27 cellular contexts compared by ENCODE assay signal in genomic region chr9:35158501-35159280, GRCh38. TPM values are rescaled to one million over a fixed set of nuclear protein-coding genes. Genes with fewer than 3 reads are reported as not detected.
A peak's percentile ranks its signal among the peaks of the same experiment; 100 is the strongest.
DNase-seq lines count a peak whose midpoint lies in the region; ATAC-seq and TF ChIP-seq lines count a peak whose summit lies in the region.
"Had no signal": no experiment of that assay in that cellular context is flagged by ENCODE, and none has a peak within 500 bp of the region (broad histone marks: within the 10 kb centered on the region; RNA-seq: fewer than 3 reads in every experiment).

No MANE protein-coding gene starts in this region.

- TF ChIP-seq CTCF in CD8-positive, alpha-beta T cell (IDR thresholded peaks at IDR 0.05): no peak
- TF ChIP-seq CTCF in WTC11 (IDR thresholded peaks at IDR 0.05): no peak

- no peak overlapping the region for H3K27ac ChIP-seq in CD8-positive, alpha-beta T cell (ENCODE audit: low read depth, low read length)
- H3K27ac ChIP-seq: cardiac muscle cell, SJSA1, skin epidermis, thoracic aorta, vagina, WERI-Rb-1 had no signal

- DNase-seq in CD8-positive, alpha-beta T cell: no peak
- DNase-seq in WTC11 (ENCODE audit: low spot score) (no peak), SKM-1 (lab: John Stamatoyannopoulos, UW; ENCODE audit: unreplicated experiment) (no peak)
- DNase-seq: activated CD4-positive, alpha-beta memory T cell treated with anti-CD3 and anti-CD28 coated beads, Interleukin-2, amount 10 ng/mL, durations not matched to agents 7 days and 5 days; activated naive CD4-positive, alpha-beta T cell treated with Interleukin-2 at 50 U/mL for 16 hours; CD4-positive, CD25-positive, alpha-beta regulatory T cell; dermis blood vessel endothelial cell; DMS 273 treated with DMSO at 0.1 percent for 48 hours; Karpas-422; left cardiac atrium; NCI-H1105; NCI-H2029; occipital lobe; stimulated activated naive CD4-positive, alpha-beta T cell; T-helper 2 cell; WERI-Rb-1 had no signal

- H3K36me3 ChIP-seq in CD8-positive, alpha-beta T cell (ENCODE audit: insufficient read depth, low read length): no peaks in the 10 kb centered on the region
- H3K36me3 ChIP-seq: cardiac muscle cell, HAP-1, SJSA1, thoracic aorta, vagina, WERI-Rb-1 had no signal

- intact Hi-C loops in CD8-positive, alpha-beta T cell (cut with DNase I, micrococcal nuclease): no loop called here

- peaks cover 3% of the 10 kb centered on the region for H3K27me3 Mint-ChIP-seq in CD8-positive, alpha-beta T cell (ENCODE audit: low read depth)
- peaks cover 10% of the 10 kb centered on the region for H3K27me3 Mint-ChIP-seq in IgD-negative memory B cell
- no peaks in the 10 kb centered on the region for H3K27me3 Mint-ChIP-seq in WTC11 (ENCODE audit: low read depth)

- H3K4me3 Mint-ChIP-seq in CD8-positive, alpha-beta T cell: peak overlapping the region; percentile 22
- peak overlapping the region in 3 of 4 donors; percentile 71 to 82 (median 79) for H3K4me3 Mint-ChIP-seq in IgD-negative memory B cell
- no peak overlapping the region for H3K4me3 Mint-ChIP-seq in WTC11
- H3K4me3 Mint-ChIP-seq: activated CD4-positive, alpha-beta memory T cell treated with anti-CD3 and anti-CD28 coated beads, Interleukin-2, amount 10 ng/mL, durations not matched to agents 7 days and 5 days had no signal

- peaks cover 3% of the 10 kb centered on the region for H3K36me3 Mint-ChIP-seq in CD8-positive, alpha-beta T cell
- H3K36me3 Mint-ChIP-seq in IgD-negative memory B cell (no peaks in the 10 kb centered on the region), WTC11 (0 out of 2 replicates have a peak, but pooled peaks cover 2% of the 10 kb centered on the region)
- H3K36me3 Mint-ChIP-seq: CD4-positive, CD25-positive, alpha-beta regulatory T cell had no signal

- peaks cover 20% of the 10 kb centered on the region for H3K4me1 Mint-ChIP-seq in CD8-positive, alpha-beta T cell (ENCODE audit: low read depth)
- peaks cover 15 to 25% (median 16%) of the 10 kb centered on the region in 3 donors for H3K4me1 Mint-ChIP-seq in IgD-negative memory B cell
- H3K4me1 Mint-ChIP-seq in WTC11: peaks cover 31% of the 10 kb centered on the region

- no peak overlapping the region for H3K27ac Mint-ChIP-seq in CD8-positive, alpha-beta T cell
- H3K27ac Mint-ChIP-seq in IgD-negative memory B cell: peak overlapping the region in 2 of 3 donors; percentile 20 to 86
- H3K27ac Mint-ChIP-seq in WTC11: peak overlapping the region; percentile 93
- H3K27ac Mint-ChIP-seq: activated CD4-positive, alpha-beta memory T cell treated with anti-CD3 and anti-CD28 coated beads, Interleukin-2, amount 10 ng/mL, durations not matched to agents 7 days and 5 days; CD4-positive, CD25-positive, alpha-beta regulatory T cell had no signal

- no peaks in the 10 kb centered on the region for H3K9me3 Mint-ChIP-seq in CD8-positive, alpha-beta T cell
- H3K9me3 Mint-ChIP-seq in IgD-negative memory B cell (no peaks in the 10 kb centered on the region), WTC11 (no peaks in the 10 kb centered on the region)
- H3K9me3 Mint-ChIP-seq: activated CD4-positive, alpha-beta memory T cell treated with anti-CD3 and anti-CD28 coated beads, Interleukin-2, amount 10 ng/mL, durations not matched to agents 7 days and 5 days had no signal

- H3K4me1 ChIP-seq in CD8-positive, alpha-beta T cell (ENCODE audit: insufficient read depth, low read length): peaks cover 8% of the 10 kb centered on the region
- H3K4me1 ChIP-seq: SJSA1 had no signal

- H3K27me3 ChIP-seq in CD8-positive, alpha-beta T cell (ENCODE audit: insufficient read depth, low read length): no peaks in the 10 kb centered on the region
- H3K27me3 ChIP-seq: cardiac muscle cell, SJSA1, vagina had no signal

- no peak for ATAC-seq in CD8-positive, alpha-beta T cell
- ATAC-seq in GM18907 (IDR thresholded peaks at IDR 0.05; ENCODE audit: unreplicated experiment): peak; percentile 38
- no peak for ATAC-seq in WTC11
- ATAC-seq in HG03565 (IDR thresholded peaks at IDR 0.05; ENCODE audit: unreplicated experiment): no peak
- no peak for ATAC-seq in GM18858 (IDR thresholded peaks at IDR 0.05; ENCODE audit: unreplicated experiment)
- ATAC-seq: left cardiac atrium, Panc1 had no signal

- CTCF ChIA-PET in CD8-positive, alpha-beta T cell (lab: Charles Lee): interaction anchor here (0.7 to 1.4 kb wide), 2 partner anchors 41 to 410 kb away, joined by 3 read pairs; no protein-coding TSS in a partner anchor
- CTCF ChIA-PET in WTC11 (lab: Charles Lee): interaction anchor here (1.2 to 1.7 kb wide), 3 partner anchors 9 to 123 kb away, joined by 3 to 9 read pairs (median 5); no protein-coding TSS in a partner anchor

- no peaks in the 10 kb centered on the region for H3K9me3 ChIP-seq in CD8-positive, alpha-beta T cell (ENCODE audit: low read length)
- H3K9me3 ChIP-seq: SJSA1, thoracic aorta, vagina had no signal

- H3K4me3 ChIP-seq in CD8-positive, alpha-beta T cell (ENCODE audit: low read depth, low read length): no peak overlapping the region
- H3K4me3 ChIP-seq: cardiac muscle cell, HAP-1, SJSA1, skin epidermis, thoracic aorta, vagina had no signal

- POLR2A ChIA-PET in CD8-positive, alpha-beta T cell (lab: Charles Lee): no interaction called here
- POLR2A ChIA-PET in WTC11 (lab: Charles Lee): no interaction called here

TF ChIP-seq in WTC11, 78 proteins besides CTCF, POLR2A, EP300 and RAD21:
- TF ChIP-seq ZNF423 (CRISPR knock-in tag; IDR thresholded peaks at IDR 0.05) (no peak), ATF3 (CRISPR knock-in tag; conservative IDR thresholded peaks at IDR 0.05) (no peak), ATF1 (CRISPR knock-in tag; IDR thresholded peaks at IDR 0.05) (no peak), PRDM15 (CRISPR knock-in tag; IDR thresholded peaks at IDR 0.05) (no peak), STAT6 (CRISPR knock-in tag; conservative IDR thresholded peaks at IDR 0.05; ENCODE audit: low read depth) (no peak)
TF ChIP-seq in WTC11: peak in this region for 0.

RNA-seq across cellular contexts. Expression of gene UNC13B, which starts 3.1 kb away (rescaled TPM):
- total RNA-seq in CD8-positive, alpha-beta T cell: under 1 TPM; 0.14 to 0.76 TPM
- polyA plus RNA-seq in IgD-negative memory B cell: not detected
- 46.1 to 51.8 TPM (median 49.3 TPM) in 3 replicates for total RNA-seq in WTC11 (2021)

RNA-seq across cellular contexts. Expression of gene ATOSB, which starts 43.0 kb away (rescaled TPM):
- total RNA-seq in CD8-positive, alpha-beta T cell: 1 to 10 TPM; 2.2 to 2.4 TPM
- 3.5 TPM for polyA plus RNA-seq in IgD-negative memory B cell
- 4.7 to 8.7 TPM (median 5.4 TPM) in 3 replicates for total RNA-seq in WTC11 (2021)

RNA-seq across cellular contexts. Expression of gene STOML2, which starts 55.8 kb away (rescaled TPM):
- 10 to 100 TPM; 30.5 to 31.3 TPM for total RNA-seq in CD8-positive, alpha-beta T cell
- polyA plus RNA-seq in IgD-negative memory B cell: 89.9 TPM
- total RNA-seq in WTC11 (2021): 208 to 214 TPM (median 210 TPM) in 3 replicates

Comparison
In these comparisons a context has a peak if more than half of its experiments do, and no peak if none do; other contexts are left out.
1. RNA of gene UNC13B, which starts 3.1 kb away (total RNA-seq): 46.1 to 51.8 TPM in WTC11; 0.14 to 0.76 TPM in CD8-positive, alpha-beta T cell; every median in the first group is over 10 times any median in the second.